28 cellular contexts compared by ENCODE assay signal in the genomic region with DNA sequence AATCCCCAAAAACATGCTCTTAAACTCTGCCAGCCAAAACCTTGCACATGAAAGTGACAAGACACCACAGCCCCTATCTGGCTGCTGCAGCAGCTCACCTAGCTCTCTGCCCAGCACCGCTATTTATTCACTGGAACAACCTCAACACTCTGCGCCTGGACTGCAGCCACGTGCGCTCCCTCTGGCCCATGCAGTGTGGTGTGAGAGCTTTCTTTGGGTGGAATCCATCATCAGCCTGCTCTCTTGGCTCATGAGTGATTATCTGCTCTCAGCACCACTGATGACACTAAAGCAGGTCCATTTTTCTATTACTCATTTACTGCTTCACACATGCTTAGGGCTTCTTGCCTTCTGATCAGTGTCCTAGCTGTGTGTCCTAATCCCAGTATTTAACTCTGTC. TPM values are rescaled to one million over a fixed set of nuclear protein-coding genes. Genes with fewer than 3 reads are reported as not detected.
DNase-seq lines count a peak whose midpoint lies in the region; ATAC-seq and TF ChIP-seq lines count a peak whose summit lies in the region.
"Had no signal": no experiment of that assay in that cellular context is flagged by ENCODE, and none has a peak within 500 bp of the region (broad histone marks: within the 10 kb centered on the region; RNA-seq: fewer than 3 reads in every experiment).

No MANE protein-coding gene starts in this region.

- H4K91ac ChIP-seq in trophoblast cell (ENCODE audit: low read depth, low read length), result no peak overlapping the region

- TF ChIP-seq CTCF in heart left ventricle (IDR thresholded peaks at IDR 0.05) (no peak), RWPE1 (conservative IDR thresholded peaks at IDR 0.05; ENCODE audit: low read depth) (no peak)
- TF ChIP-seq CTCF in CD8-positive, alpha-beta T cell (IDR thresholded peaks at IDR 0.05), result no peak

- H3K4me1 ChIP-seq in heart left ventricle, result peaks cover 0 to 3% (median 0%) of the 10 kb centered on the region in 12 donors
- no peaks in the 10 kb centered on the region for H3K4me1 ChIP-seq in trophoblast cell (ENCODE audit: control insufficient read depth in 1 of 2, insufficient read depth in 2 of 2, low read length in 2 of 2)
- H3K4me1 ChIP-seq in CD8-positive, alpha-beta T cell (ENCODE audit: insufficient read depth, low read length), result no peaks in the 10 kb centered on the region
- H3K4me1 ChIP-seq: foreskin keratinocyte, left lung had no signal

- intact Hi-C loops in heart left ventricle (cut with DNase I), result loop anchor here in 1 of 10 donors (10.0 kb wide), 1 partner anchor 220 kb away; no protein-coding TSS in a partner anchor
- intact Hi-C loops in CD8-positive, alpha-beta T cell (cut with DNase I, micrococcal nuclease), result no loop called here

- H3K27ac Mint-ChIP-seq in CD8-positive, alpha-beta T cell, result no peak overlapping the region
- no peak overlapping the region for H3K27ac Mint-ChIP-seq in immature natural killer cell
- H3K27ac Mint-ChIP-seq: activated CD4-positive, alpha-beta memory T cell treated with anti-CD3 and anti-CD28 coated beads, Interleukin-2, amount 10 ng/mL, durations not matched to agents 7 days and 5 days; activated naive CD4-positive, alpha-beta T cell treated with anti-CD3 and anti-CD28 coated beads, Interleukin-2, amount 50 U/mL, for 24 hours; activated T-helper 17 cell treated with anti-CD3 and anti-CD28 coated beads, Interleukin-2, amount 50 U/mL, for 72 hours; mesothelial cell of epicardium; type B pancreatic cell had no signal

- CTCF ChIA-PET in CD8-positive, alpha-beta T cell (lab: Charles Lee), result no interaction called here
- CTCF ChIA-PET in RWPE1 (lab: Yijun Ruan, JAX), result no interaction called here

- H3K4me2 ChIP-seq in trophoblast cell (ENCODE audit: low read length), result no peak overlapping the region

- H3K23ac ChIP-seq in trophoblast cell (ENCODE audit: low read length), result no peak overlapping the region

- H4K12ac ChIP-seq in trophoblast cell (ENCODE audit: low read depth, low read length), result no peak overlapping the region

- no peak overlapping the region for H4K8ac ChIP-seq in trophoblast cell (ENCODE audit: low read depth, low read length)

- no peak overlapping the region for H2AK5ac ChIP-seq in trophoblast cell (ENCODE audit: low read length)

- H3K14ac ChIP-seq in trophoblast cell (ENCODE audit: low read length), result no peak overlapping the region

- no peaks in the 10 kb centered on the region for H3K36me3 Mint-ChIP-seq in CD8-positive, alpha-beta T cell
- no peaks in the 10 kb centered on the region for H3K36me3 Mint-ChIP-seq in immature natural killer cell
- H3K36me3 Mint-ChIP-seq: activated naive CD4-positive, alpha-beta T cell treated with anti-CD3 and anti-CD28 coated beads, Interleukin-2, amount 50 U/mL, for 24 hours; mesothelial cell of epicardium; naive thymus-derived CD8-positive, alpha-beta T cell; type B pancreatic cell had no signal

- H3K9me3 Mint-ChIP-seq in CD8-positive, alpha-beta T cell, result no peaks in the 10 kb centered on the region
- no peaks in the 10 kb centered on the region for H3K9me3 Mint-ChIP-seq in immature natural killer cell
- H3K9me3 Mint-ChIP-seq: activated CD4-positive, alpha-beta memory T cell treated with anti-CD3 and anti-CD28 coated beads, Interleukin-2, amount 10 ng/mL, durations not matched to agents 7 days and 5 days; activated naive CD4-positive, alpha-beta T cell treated with anti-CD3 and anti-CD28 coated beads, Interleukin-2, amount 50 U/mL, for 24 hours; activated T-helper 17 cell treated with anti-CD3 and anti-CD28 coated beads, Interleukin-2, amount 50 U/mL, for 72 hours; mesothelial cell of epicardium; type B pancreatic cell had no signal

- H3K4me3 Mint-ChIP-seq in CD8-positive, alpha-beta T cell, result no peak overlapping the region
- H3K4me3 Mint-ChIP-seq in immature natural killer cell, result no peak overlapping the region
- H3K4me3 Mint-ChIP-seq: activated CD4-positive, alpha-beta memory T cell treated with anti-CD3 and anti-CD28 coated beads, Interleukin-2, amount 10 ng/mL, durations not matched to agents 7 days and 5 days; activated naive CD4-positive, alpha-beta T cell treated with anti-CD3 and anti-CD28 coated beads, Interleukin-2, amount 50 U/mL, for 24 hours; activated T-helper 17 cell treated with anti-CD3 and anti-CD28 coated beads, Interleukin-2, amount 50 U/mL, for 72 hours; mesothelial cell of epicardium; naive thymus-derived CD8-positive, alpha-beta T cell; type B pancreatic cell had no signal

- H2BK5ac ChIP-seq in trophoblast cell (ENCODE audit: low read depth, low read length, poor library complexity), result no peak overlapping the region

- H2BK12ac ChIP-seq in trophoblast cell (ENCODE audit: low read length), result no peak overlapping the region

- peak; percentile 22 for DNase-seq in LHCN-M2 (ENCODE audit: low read depth)
- peak; percentile 70 to 91 for DNase-seq in NCI-H446 (lab: John Stamatoyannopoulos, UW)
- peak in 4 of 5 donors; percentile 16 to 67 (median 35) for DNase-seq in heart left ventricle
- no peak for DNase-seq in trophoblast cell
- no peak for DNase-seq in CD8-positive, alpha-beta T cell
- DNase-seq in immature natural killer cell, result no peak
- DNase-seq in RWPE1 (ENCODE audit: low spot score), result no peak
- DNase-seq: activated CD4-positive, alpha-beta memory T cell treated with anti-CD3 and anti-CD28 coated beads, Interleukin-2, amount 10 ng/mL, durations not matched to agents 7 days and 5 days; activated CD4-positive, alpha-beta T cell treated with anti-CD3 and anti-CD28 coated beads for 1 hour; DMS79; foreskin keratinocyte; GF-D8; KG1; left lung; naive thymus-derived CD8-positive, alpha-beta T cell; NCI-H187 treated with DMSO at 0.1 percent for 48 hours; NCI-H226; NCI-H774; nucleus accumbens; stimulated activated CD4-positive, alpha-beta T cell treated with anti-CD3 and anti-CD28 coated beads, Interleukin-2, amount 100 ng/mL, for 48 hours had no signal

- TF ChIP-seq POLR2A in heart left ventricle (IDR thresholded peaks at IDR 0.05), result no peak

- no peak overlapping the region for H3K4ac ChIP-seq in trophoblast cell (ENCODE audit: low read depth, low read length)

- no peaks in the 10 kb centered on the region for H3K79me2 ChIP-seq in trophoblast cell (ENCODE audit: control insufficient read depth, insufficient read depth, low read length, poor library complexity)

- no peaks in the 10 kb centered on the region for H3K9me3 ChIP-seq in heart left ventricle
- H3K9me3 ChIP-seq in trophoblast cell (ENCODE audit: insufficient read depth, low read depth, low read length), result no peaks in the 10 kb centered on the region
- no peaks in the 10 kb centered on the region for H3K9me3 ChIP-seq in CD8-positive, alpha-beta T cell (ENCODE audit: low read length)
- H3K9me3 ChIP-seq: left lung had no signal

- POLR2A ChIA-PET in CD8-positive, alpha-beta T cell (lab: Charles Lee), result interaction anchor here (1.5 kb wide), 1 partner anchor 14 kb away, joined by 4 read pairs; no protein-coding TSS in a partner anchor
- POLR2A ChIA-PET in RWPE1 (lab: Yijun Ruan, JAX; ENCODE audit: low non-redundant PET), result no interaction called here

- no peaks in the 10 kb centered on the region for H3K4me1 Mint-ChIP-seq in CD8-positive, alpha-beta T cell (ENCODE audit: low read depth)
- H3K4me1 Mint-ChIP-seq in immature natural killer cell, result no peaks in the 10 kb centered on the region
- H3K4me1 Mint-ChIP-seq: activated CD4-positive, alpha-beta memory T cell treated with anti-CD3 and anti-CD28 coated beads, Interleukin-2, amount 10 ng/mL, durations not matched to agents 7 days and 5 days; activated naive CD4-positive, alpha-beta T cell treated with anti-CD3 and anti-CD28 coated beads, Interleukin-2, amount 50 U/mL, for 24 hours; activated T-helper 17 cell treated with anti-CD3 and anti-CD28 coated beads, Interleukin-2, amount 50 U/mL, for 72 hours; mesothelial cell of epicardium; naive thymus-derived CD8-positive, alpha-beta T cell had no signal

- no peak overlapping the region for H2BK120ac ChIP-seq in trophoblast cell (ENCODE audit: insufficient read depth, low read length, poor library complexity)

- peaks cover 8% of the 10 kb centered on the region for H3K27me3 Mint-ChIP-seq in CD8-positive, alpha-beta T cell (ENCODE audit: low read depth)
- H3K27me3 Mint-ChIP-seq in immature natural killer cell (ENCODE audit: low read depth in 3 of 3), result peaks cover 4 to 12% (median 6%) of the 10 kb centered on the region in 3 donors
- H3K27me3 Mint-ChIP-seq: activated CD4-positive, alpha-beta memory T cell treated with anti-CD3 and anti-CD28 coated beads, Interleukin-2, amount 10 ng/mL, durations not matched to agents 7 days and 5 days had no signal

- peak; percentile 67 to 94 (median 90) for ATAC-seq in heart left ventricle
- ATAC-seq in CD8-positive, alpha-beta T cell, result no peak
- ATAC-seq: activated T-helper 17 cell treated with anti-CD3 and anti-CD28 coated beads, Interleukin-2, amount 50 U/mL, for 72 hours; foreskin keratinocyte; left lung; naive thymus-derived CD8-positive, alpha-beta T cell; SK-N-SH treated with all-trans-retinoic acid at 6 μM for 48 hours had no signal

- no peaks in the 10 kb centered on the region for H3K79me1 ChIP-seq in trophoblast cell (ENCODE audit: low read length)

- H2AFZ ChIP-seq in trophoblast cell (ENCODE audit: insufficient read depth, low read length, poor library complexity), result no peak overlapping the region

- H3K27ac ChIP-seq in heart left ventricle (no peak overlapping the region), trophoblast cell (ENCODE audit: low read depth, low read length) (no peak overlapping the region), RWPE1 (no peak overlapping the region)
- no peak overlapping the region for H3K27ac ChIP-seq in CD8-positive, alpha-beta T cell (ENCODE audit: low read depth, low read length)
- H3K27ac ChIP-seq: C4-2B, foreskin keratinocyte, left lung had no signal

- H3K4me3 ChIP-seq in heart left ventricle (no peak overlapping the region), trophoblast cell (ENCODE audit: low read depth, low read length) (no peak overlapping the region)
- H3K4me3 ChIP-seq in CD8-positive, alpha-beta T cell (ENCODE audit: low read depth, low read length), result no peak overlapping the region
- H3K4me3 ChIP-seq: left lung had no signal

- peaks cover 0 to 21% (median 0%) of the 10 kb centered on the region in 9 donors for H3K27me3 ChIP-seq in heart left ventricle
- H3K27me3 ChIP-seq in trophoblast cell (ENCODE audit: insufficient read depth, low read length), result no peaks in the 10 kb centered on the region
- H3K27me3 ChIP-seq in CD8-positive, alpha-beta T cell (ENCODE audit: insufficient read depth, low read length), result no peaks in the 10 kb centered on the region

- WGBS in heart left ventricle, 4 donors, result 27 to 56% (median 40%) methylated on average over 4 of the region's 4 CpGs
- WGBS in trophoblast cell (ENCODE audit: extremely low coverage, insufficient coverage, insufficient read length), result no CpG with 5 or more reads among the region's 4 CpGs

- no peaks in the 10 kb centered on the region for H3K36me3 ChIP-seq in heart left ventricle
- no peaks in the 10 kb centered on the region for H3K36me3 ChIP-seq in trophoblast cell (ENCODE audit: control insufficient read depth in 1 of 2, insufficient read depth in 2 of 2, low read length in 2 of 2)
- H3K36me3 ChIP-seq in CD8-positive, alpha-beta T cell (ENCODE audit: insufficient read depth, low read length), result no peaks in the 10 kb centered on the region
- H3K36me3 ChIP-seq: left lung had no signal

- H3K9ac ChIP-seq in trophoblast cell (ENCODE audit: low read length), result peak overlapping the region; percentile 63

- no peak overlapping the region for H3K18ac ChIP-seq in trophoblast cell (ENCODE audit: low read length)

RNA-seq across cellular contexts. Expression of a gene that starts 11.4 kb away (rescaled TPM):
- total RNA-seq in LHCN-M2 (2014; rRNA removed) (12.9 and 18.9 TPM in 2 replicates), heart left ventricle (not detected)
- 17.8 TPM for polyA plus RNA-seq in LHCN-M2 (2012)
- polyA plus RNA-seq in heart left ventricle (not detected), immature natural killer cell (not detected)
- 0.10 TPM in 2 replicates for polyA plus RNA-seq in trophoblast cell (2013)
- not detected for total RNA-seq in CD8-positive, alpha-beta T cell
- total RNA-seq: activated CD4-positive, alpha-beta memory T cell treated with anti-CD3 and anti-CD28 coated beads, Interleukin-2, amount 10 ng/mL, durations not matched to agents 7 days and 5 days; activated T-helper 17 cell treated with anti-CD3 and anti-CD28 coated beads, Interleukin-2, amount 50 U/mL, for 72 hours; bronchial epithelial cell; foreskin keratinocyte; naive thymus-derived CD8-positive, alpha-beta T cell; T-helper 2 cell treated with Interferon-gamma antibody and Interleukin-4, amounts not matched to agents 100 ng/mL and 5 ng/mL, for 36 hours had no signal
- polyA plus RNA-seq: foreskin keratinocyte; naive thymus-derived CD8-positive, alpha-beta T cell had no signal

Comparison
In these comparisons a context has a peak if more than half of its experiments do, and no peak if none do; other contexts are left out.
1. DNase-seq: peak in LHCN-M2 (single experiment), NCI-H446 (2 of 2) and heart left ventricle (4 of 5); none in trophoblast cell (0 of 2), CD8-positive, alpha-beta T cell (0 of 7), immature natural killer cell (0 of 3) and RWPE1 (single experiment).
2. RNA of a gene that starts 11.4 kb away (total RNA-seq): 12.9 to 18.9 TPM in LHCN-M2; not detected in heart left ventricle and not detected in CD8-positive, alpha-beta T cell; every median in the first group is over 10 times any median in the second.